16 cellular contexts compared by ENCODE assay signal in genomic region chr16:75919664-75920063, GRCh38.
DNase-seq lines count a peak whose midpoint lies in the region; ATAC-seq and TF ChIP-seq lines count a peak whose summit lies in the region.
"Had no signal": no experiment of that assay in that cellular context is flagged by ENCODE, and none has a peak within 500 bp of the region (broad histone marks: within the 10 kb centered on the region; RNA-seq: fewer than 3 reads in every experiment).

No MANE protein-coding gene starts in this region.

- H3K36me3 ChIP-seq in MG63: no peaks in the 10 kb centered on the region
- H3K36me3 ChIP-seq in body of pancreas (replicated peaks in 1 of 2; ENCODE audit: insufficient read depth in 1 of 2, low read depth in 2 of 2): no peaks in the 10 kb centered on the region

- no peak for TF ChIP-seq CTCF in body of pancreas (IDR thresholded peaks at IDR 0.05)
- TF ChIP-seq CTCF in fibroblast of villous mesenchyme (IDR thresholded peaks at IDR 0.05; ENCODE audit: insufficient read depth, low read depth, low read length): no peak
- no peak for TF ChIP-seq CTCF in foreskin fibroblast (IDR thresholded peaks at IDR 0.05; ENCODE audit: low read depth, low read length)

- peak; percentile 2 for DNase-seq in MG63
- peak; percentile 42 to 50 (median 46) for DNase-seq in body of pancreas
- DNase-seq in fibroblast of villous mesenchyme (ENCODE audit: low read depth): peak; percentile 3
- DNase-seq in putamen (ENCODE audit: low spot score): peak; percentile 16
- no peak for DNase-seq in activated CD8-positive, alpha-beta memory T cell treated with anti-CD3 and anti-CD28 coated beads for 24 hours
- DNase-seq in foreskin fibroblast: no peak
- DNase-seq in HuH-7.5 (ENCODE audit: low spot score): no peak
- no peak for DNase-seq in stimulated activated CD4-positive, alpha-beta T cell treated with anti-CD3 and anti-CD28 coated beads, Interleukin-4, amount 100 ng/mL, for 1 hour
- DNase-seq: DMS79 treated with DMSO at 0.1 percent for 48 hours, GDM1, NCI-H1092, NCI-H1694 treated with DMSO at 0.1 percent for 48 hours, NCI-H446, NCI-H748 treated with DMSO at 0.1 percent for 48 hours, PC-9 had no signal

- H3K4me1 ChIP-seq in body of pancreas: peaks cover 32% of the 10 kb centered on the region

- peak overlapping the region in 3 of 4 donors; percentile 36 to 54 (median 42) for H3K27ac ChIP-seq in body of pancreas
- H3K27ac ChIP-seq: PC-9 had no signal

- intact Hi-C loops in body of pancreas (cut with DNase I): no loop called here

- ATAC-seq in body of pancreas: peak; percentile 81
- ATAC-seq: K562 had no signal

- H3K9me3 ChIP-seq in MG63: no peaks in the 10 kb centered on the region
- no peaks in the 10 kb centered on the region for H3K9me3 ChIP-seq in body of pancreas

- TF ChIP-seq POLR2A in body of pancreas (IDR thresholded peaks at IDR 0.05): no peak

- H3K4me3 ChIP-seq in MG63: no peak overlapping the region
- no peak overlapping the region for H3K4me3 ChIP-seq in body of pancreas
- no peak overlapping the region for H3K4me3 ChIP-seq in fibroblast of villous mesenchyme (ENCODE audit: low read depth, low read length)
- no peak overlapping the region for H3K4me3 ChIP-seq in foreskin fibroblast (ENCODE audit: low read depth in 1 of 2, low read length in 2 of 2)
- H3K4me3 ChIP-seq: K562, PC-9 had no signal

- WGBS in body of pancreas, 2 donors: 4 to 14% methylated on average over 5 of the region's 5 CpGs

- H3K27me3 ChIP-seq in MG63 (no peaks in the 10 kb centered on the region), body of pancreas (no peaks in the 10 kb centered on the region)

Comparison
In these comparisons a context has a peak if more than half of its experiments do, and no peak if none do; other contexts are left out.
1. DNase-seq: peak in MG63 (single experiment), body of pancreas (4 of 4), fibroblast of villous mesenchyme (single experiment) and putamen (single experiment); none in activated CD8-positive, alpha-beta memory T cell treated with anti-CD3 and anti-CD28 coated beads for 24 hours (single experiment), foreskin fibroblast (0 of 2), HuH-7.5 (single experiment) and stimulated activated CD4-positive, alpha-beta T cell treated with anti-CD3 and anti-CD28 coated beads, Interleukin-4, amount 100 ng/mL, for 1 hour (single experiment).